In genomic region chr13:109881961-109882558, GRCh38 we compare ENCODE assay signal across 18 cellular contexts.
DNase-seq lines count a peak whose midpoint lies in the region; ATAC-seq, FAIRE-seq and TF ChIP-seq lines count a peak whose summit lies in the region.
"Had no signal": no experiment of that assay in that cellular context is flagged by ENCODE, and none has a peak within 500 bp of the region (broad histone marks: within the 10 kb centered on the region; RNA-seq: fewer than 3 reads in every experiment).

No MANE protein-coding gene starts in this region.

- intact Hi-C loops in esophagus muscularis mucosa (cut with DNase I) (no loop called here), mucosa of descending colon (cut with DNase I, micrococcal nuclease) (no loop called here)

- no peaks in the 10 kb centered on the region for H3K36me3 ChIP-seq in H1 (ENCODE audit: control insufficient read depth in 2 of 4, insufficient read depth in 4 of 4, low read length in 3 of 4)
- no peaks in the 10 kb centered on the region for H3K36me3 ChIP-seq in esophagus muscularis mucosa
- H3K36me3 ChIP-seq in BE2C: no peaks in the 10 kb centered on the region
- no peaks in the 10 kb centered on the region for H3K36me3 ChIP-seq in mucosa of descending colon (ENCODE audit: low read depth)
- H3K36me3 ChIP-seq: BLaER1 treated with 17β-estradiol and CSF1 and Interleukin-3, amounts not matched to agents 10 nM and 100 nM had no signal

- WGBS in H1 (ENCODE audit: extremely low coverage in 1 of 2, insufficient coverage in 1 of 2, insufficient read length in 1 of 2, insufficient replicate concordance in 2 of 2, low coverage in 1 of 2, low lambda C conversion rate in 2 of 2, missing lambda C conversion rate in 1 of 2), 2 experiments: 90% methylated on average over 14 of the region's 14 CpGs; no CpG with 5 or more reads in 1 of the 2 experiments
- WGBS in esophagus muscularis mucosa: 80% methylated on average over 14 of the region's 14 CpGs

- H3K18ac ChIP-seq in H1 (ENCODE audit: extremely low read depth, low read length): no peak overlapping the region

- TF ChIP-seq POLR2A in H1 (IDR thresholded peaks at IDR 0.05; ENCODE audit: control extremely low read depth in 1 of 2, low read depth in 2 of 2, low read length in 2 of 2) (no peak), esophagus muscularis mucosa (IDR thresholded peaks at IDR 0.05; ENCODE audit: low read depth) (no peak)

- no peak overlapping the region for H4K8ac ChIP-seq in H1 (ENCODE audit: extremely low read depth, insufficient read depth, low read length)

- no peak overlapping the region for H2BK12ac ChIP-seq in H1 (ENCODE audit: low read depth, low read length)

- no peaks in the 10 kb centered on the region for H3K23me2 ChIP-seq in H1 (ENCODE audit: low read depth, low read length)

- TF ChIP-seq CTCF in H1 (IDR thresholded peaks at IDR 0.05; ENCODE audit: control extremely low read depth in 1 of 3, insufficient read depth in 1 of 3, low read depth in 1 of 3, low read length in 3 of 3): no peak
- TF ChIP-seq CTCF in esophagus muscularis mucosa (IDR thresholded peaks at IDR 0.05): no peak
- TF ChIP-seq CTCF in BE2C (IDR thresholded peaks at IDR 0.05; ENCODE audit: low read depth, low read length): no peak
- no peak for TF ChIP-seq CTCF in mucosa of descending colon (IDR thresholded peaks at IDR 0.05)

- H4K20me1 ChIP-seq in H1 (replicated peaks in 1 of 2; ENCODE audit: control insufficient read depth in 1 of 2, insufficient read depth in 2 of 2, low read length in 2 of 2): no peaks in the 10 kb centered on the region
- H4K20me1 ChIP-seq: BLaER1 treated with 17β-estradiol and CSF1 and Interleukin-3, amounts not matched to agents 10 nM and 100 nM had no signal

- no peak overlapping the region for H2BK15ac ChIP-seq in H1 (ENCODE audit: low read length)

- H3K79me1 ChIP-seq in H1 (ENCODE audit: low read depth, low read length): no peaks in the 10 kb centered on the region; the same call in 1 of the 2 replicates

- no peaks in the 10 kb centered on the region for H3K27me3 ChIP-seq in H1 (replicated peaks in 1 of 4; ENCODE audit: control insufficient read depth in 3 of 4, extremely low read depth in 1 of 4, insufficient read depth in 3 of 4, low read length in 3 of 4)
- H3K27me3 ChIP-seq in esophagus muscularis mucosa: no peaks in the 10 kb centered on the region
- peaks cover 18% of the 10 kb centered on the region for H3K27me3 ChIP-seq in BE2C

- H2BK20ac ChIP-seq in H1 (ENCODE audit: low read length): no peak overlapping the region

- H3K27ac ChIP-seq in H1 (ENCODE audit: low read depth, low read length): no peak overlapping the region
- no peak overlapping the region for H3K27ac ChIP-seq in esophagus muscularis mucosa (replicated peaks in 1 of 4)
- H3K27ac ChIP-seq: BLaER1 treated with 17β-estradiol and CSF1 and Interleukin-3, amounts not matched to agents 10 nM and 100 nM had no signal

- H3K9me3 ChIP-seq in H1 (ENCODE audit: insufficient read depth in 2 of 2, low read depth in 1 of 2, low read length in 1 of 2) (no peaks in the 10 kb centered on the region), esophagus muscularis mucosa (no peaks in the 10 kb centered on the region), BE2C (no peaks in the 10 kb centered on the region), mucosa of descending colon (no peaks in the 10 kb centered on the region)

- no peak overlapping the region for H2BK5ac ChIP-seq in H1 (ENCODE audit: low read depth, low read length)

- H3K4me3 ChIP-seq in H1 (ENCODE audit: extremely low read depth in 1 of 4, insufficient read depth in 2 of 4, low read depth in 3 of 4, low read length in 4 of 4): no peak overlapping the region
- H3K4me3 ChIP-seq in esophagus muscularis mucosa: no peak overlapping the region
- no peak overlapping the region for H3K4me3 ChIP-seq in BE2C (ENCODE audit: low read depth, low read length)
- H3K4me3 ChIP-seq in mucosa of descending colon: no peak overlapping the region
- H3K4me3 ChIP-seq: BLaER1 treated with 17β-estradiol and CSF1 and Interleukin-3, amounts not matched to agents 10 nM and 100 nM; GM12878 had no signal

- TF ChIP-seq RAD21 in H1 (IDR thresholded peaks at IDR 0.05 in 1 of 2, conservative IDR thresholded peaks at IDR 0.05 in 1 of 2; ENCODE audit: low read depth in 2 of 2, low read length in 2 of 2): no peak

- no peak overlapping the region for H3K23ac ChIP-seq in H1 (ENCODE audit: insufficient read length)

- DNase-seq in H1 (ENCODE audit: low read depth in 1 of 2, low spot score in 2 of 2) (no peak), esophagus muscularis mucosa (ENCODE audit: extremely low spot score) (peak; percentile 72), left kidney (ENCODE audit: low read depth, low spot score) (peak; percentile 34), BE2C (no peak), mucosa of descending colon (no peak)
- DNase-seq: CD4-positive, alpha-beta T cell; CD8-positive, alpha-beta memory T cell; DMS 273 treated with DMSO at 0.1 percent for 48 hours; DMS79; EL; GDM1; GOT3; H7; HCEC 1CT had no signal

- CTCF ChIA-PET in H1 (lab: Charles Lee; ENCODE audit: partially characterized antibody): no interaction called here

- no peak overlapping the region for H3K4ac ChIP-seq in H1 (replicated peaks; ENCODE audit: insufficient read length, low read depth, low read length)

- TF ChIP-seq EP300 in H1 (IDR thresholded peaks at IDR 0.05; ENCODE audit: borderline replicate concordance in 1 of 2, low read depth in 2 of 2, low read length in 2 of 2) (no peak), esophagus muscularis mucosa (IDR thresholded peaks at IDR 0.05) (no peak)

- H2AK5ac ChIP-seq in H1 (ENCODE audit: low read depth, low read length): no peak overlapping the region

- H4K5ac ChIP-seq in H1 (ENCODE audit: insufficient read length, low read depth, low read length): no peak overlapping the region

- ATAC-seq in GM18517 (IDR thresholded peaks at IDR 0.05; ENCODE audit: unreplicated experiment) (no peak), mucosa of descending colon (no peak)
- ATAC-seq: GM12878 had no signal

- no peaks in the 10 kb centered on the region for H3K79me2 ChIP-seq in H1 (ENCODE audit: control insufficient read depth in 1 of 2, insufficient read depth in 2 of 2, low read length in 2 of 2)

- POLR2A ChIA-PET in H1 (lab: Charles Lee; ENCODE audit: partially characterized antibody): no interaction called here

- H4K91ac ChIP-seq in H1 (replicated peaks; ENCODE audit: insufficient read length, low read length): no peak overlapping the region

- no peak overlapping the region for H2BK120ac ChIP-seq in H1 (replicated peaks; ENCODE audit: low read depth, low read length)

- H3K4me1 ChIP-seq in H1 (replicated peaks in 1 of 4; ENCODE audit: control insufficient read depth in 3 of 4, insufficient read depth in 4 of 4, low read length in 3 of 4) (no peaks in the 10 kb centered on the region), esophagus muscularis mucosa (no peaks in the 10 kb centered on the region), BE2C (no peaks in the 10 kb centered on the region), mucosa of descending colon (ENCODE audit: low read depth) (no peaks in the 10 kb centered on the region)

- no peak overlapping the region for H3K56ac ChIP-seq in H1 (replicated peaks; ENCODE audit: insufficient read length, low read depth, low read length)

- H3K14ac ChIP-seq in H1 (ENCODE audit: insufficient read length): no peak overlapping the region

- no peak overlapping the region for H3K9ac ChIP-seq in H1 (replicated peaks in 1 of 4; ENCODE audit: extremely low read depth in 1 of 4, low read depth in 3 of 4, low read length in 3 of 4)
- H3K9ac ChIP-seq: BLaER1 treated with 17β-estradiol and CSF1 and Interleukin-3, amounts not matched to agents 10 nM and 100 nM had no signal

- FAIRE-seq in H1 (lab: Jason Lieb, UNC): no peak
- FAIRE-seq: D721Med, GM12878 had no signal

- H3K4me2 ChIP-seq in H1 (ENCODE audit: insufficient read depth in 1 of 2, low read depth in 2 of 2, low read length in 2 of 2): no peak overlapping the region

- H2AFZ ChIP-seq in H1 (ENCODE audit: low read length): 0 out of 2 replicates have a peak overlapping the region, but pooled peaks have one; percentile 44

TF ChIP-seq in H1, 55 proteins besides CTCF, POLR2A, EP300 and RAD21:
- TF ChIP-seq CREB1 (IDR thresholded peaks at IDR 0.05): no peak
- TF ChIP-seq POLR2AphosphoS5 (IDR thresholded peaks at IDR 0.05; ENCODE audit: low read depth, low read length): no peak
- no peak for TF ChIP-seq RBBP5 (IDR thresholded peaks at IDR 0.05; ENCODE audit: borderline replicate concordance, low read depth, low read length)
- no peak for TF ChIP-seq SIRT6 (IDR thresholded peaks at IDR 0.05; ENCODE audit: low read length)
- TF ChIP-seq NANOG (IDR thresholded peaks at IDR 0.05; ENCODE audit: insufficient read depth, low read depth, low read length, poor library complexity, severe bottlenecking): no peak
- TF ChIP-seq TAF7 (optimal IDR thresholded peaks at IDR 0.05; ENCODE audit: borderline replicate concordance, low read depth, low read length): no peak
- no peak for TF ChIP-seq GABPA (IDR thresholded peaks at IDR 0.05; ENCODE audit: borderline replicate concordance, insufficient read depth, low read length)
- TF ChIP-seq ATF3 (IDR thresholded peaks at IDR 0.05; ENCODE audit: insufficient read depth, low read depth, low read length): no peak
- no peak for TF ChIP-seq SP4 (IDR thresholded peaks at IDR 0.05; ENCODE audit: low read length)
- TF ChIP-seq JUN (IDR thresholded peaks at IDR 0.05; ENCODE audit: low read depth, low read length): no peak
- TF ChIP-seq ASH2L (IDR thresholded peaks at IDR 0.05; ENCODE audit: low read length): no peak

Comparison
In these comparisons a context has a peak if more than half of its experiments do, and no peak if none do; other contexts are left out.
1. DNase-seq: peak in esophagus muscularis mucosa (single experiment) and left kidney (single experiment); none in H1 (0 of 2), BE2C (single experiment) and mucosa of descending colon (0 of 3).